ENCODE assay signal across 1 cellular context in genomic region chr1:162832470-162832869, GRCh38.
TF ChIP-seq lines count a peak whose summit lies in the region.

No MANE protein-coding gene starts in this region.

TF ChIP-seq in K562, 482 proteins besides CTCF, POLR2A, EP300 and RAD21:
- TF ChIP-seq ZNF253 (CRISPR knock-in tag; conservative IDR thresholded peaks at IDR 0.05): no peak
- no peak for TF ChIP-seq HSF4 (CRISPR knock-in tag; IDR thresholded peaks at IDR 0.05; ENCODE audit: borderline replicate concordance)
- no peak for TF ChIP-seq HNRNPL (IDR thresholded peaks at IDR 0.05; ENCODE audit: low read depth, low read length)
- TF ChIP-seq ZNF395 (CRISPR knock-in tag; IDR thresholded peaks at IDR 0.05): no peak
- TF ChIP-seq L3MBTL2 (IDR thresholded peaks at IDR 0.05): no peak
- no peak for TF ChIP-seq E2F6 (IDR thresholded peaks at IDR 0.05; ENCODE audit: borderline replicate concordance in 1 of 2, extremely low read depth in 1 of 2, insufficient read depth in 1 of 2, insufficient read length in 1 of 2, low read depth in 1 of 2, low read length in 1 of 2, poor library complexity in 1 of 2, severe bottlenecking in 1 of 2)
- TF ChIP-seq BCLAF1 (IDR thresholded peaks at IDR 0.05; ENCODE audit: borderline replicate concordance in 1 of 2, control insufficient read depth in 1 of 2, low read depth in 2 of 2, low read length in 1 of 2): no peak
- no peak for TF ChIP-seq ZBTB12 (CRISPR knock-in tag; IDR thresholded peaks at IDR 0.05)
- TF ChIP-seq SIX5 (IDR thresholded peaks at IDR 0.05; ENCODE audit: borderline replicate concordance in 1 of 2, insufficient read depth in 1 of 2, low read depth in 1 of 2, low read length in 2 of 2): no peak
TF ChIP-seq in K562: peak in this region for 0.
